Comparison of ENCODE assay signal across 10 cellular contexts in the genomic region with DNA sequence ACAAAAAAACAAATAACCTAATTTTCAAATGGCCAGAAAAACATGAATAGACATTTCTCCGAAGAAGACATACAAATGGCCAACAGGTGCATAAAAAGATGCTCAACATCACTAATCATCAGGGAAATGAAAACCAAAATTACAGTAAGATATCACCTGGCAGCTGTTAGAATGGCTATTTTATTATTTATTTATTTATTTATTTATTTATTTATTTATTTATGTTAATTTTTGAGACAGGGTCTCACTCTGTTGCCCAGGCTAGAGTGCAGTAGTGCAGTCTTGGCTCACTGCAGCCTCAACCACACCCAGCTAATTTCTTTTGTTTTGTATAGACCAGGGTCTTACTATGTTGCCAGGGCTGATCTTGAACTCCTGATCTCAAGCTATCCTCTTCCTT.
"Had no signal": no experiment of that assay in that cellular context is flagged by ENCODE, and none has a peak within 500 bp of the region (broad histone marks: within the 10 kb centered on the region; RNA-seq: fewer than 3 reads in every experiment).

No MANE protein-coding gene starts in this region.

- H3K4me3 Mint-ChIP-seq: H9, HFFc6 had no signal

- H3K27ac ChIP-seq: GM23248 had no signal

- H2AFZ ChIP-seq: GM23248 had no signal

- H3K4me3 ChIP-seq: GM23248, HAP-1 had no signal

- ATAC-seq: HCT116 had no signal

- FAIRE-seq: H1, H54 had no signal

- H3K9me3 ChIP-seq: HAP-1 had no signal

- H3K27ac Mint-ChIP-seq: H9, HFFc6 had no signal

- DNase-seq: GM23248, GOT3, H7, H9, HCEC 1CT, HFFc6 had no signal

- H3K9ac ChIP-seq: GM23248 had no signal

- H3K36me3 ChIP-seq: HAP-1 had no signal

- H3K4me1 ChIP-seq: HAP-1 had no signal

- H3K9me3 Mint-ChIP-seq: H9, HFFc6 had no signal
